Comparison of ENCODE assay signal across 20 cellular contexts in the genomic region with DNA sequence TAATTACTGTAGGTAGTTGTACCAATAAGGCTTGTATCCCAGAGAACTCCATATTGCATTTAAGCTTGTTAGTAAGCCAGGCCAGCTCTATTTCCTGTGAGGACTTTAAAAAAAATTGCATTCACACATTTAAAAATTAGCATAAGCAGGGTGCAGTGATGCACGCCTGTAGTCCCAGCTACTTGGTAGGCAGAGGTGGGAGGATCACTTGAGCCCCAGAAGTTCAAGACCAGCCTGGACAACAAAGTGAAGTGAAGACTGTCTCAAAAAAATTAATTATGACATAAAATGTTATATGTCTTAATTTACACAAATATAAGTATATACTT.
"Had no signal": no experiment of that assay in that cellular context is flagged by ENCODE, and none has a peak within 500 bp of the region (broad histone marks: within the 10 kb centered on the region; RNA-seq: fewer than 3 reads in every experiment).

No MANE protein-coding gene starts in this region.

- H3K9me3 Mint-ChIP-seq: stimulated activated naive CD8-positive, alpha-beta T cell treated with anti-CD3 and anti-CD28 coated beads, Interleukin-15, Interleukin-2, amounts not matched to agents 100 ng/mL and 50 ng/mL, for 24 hours had no signal

- H3K4me1 ChIP-seq: body of pancreas, right atrium auricular region, upper lobe of left lung had no signal

- H3K27me3 Mint-ChIP-seq: activated naive CD8-positive, alpha-beta T cell treated with anti-CD3 and anti-CD28 coated beads for 36 hours; dendritic cell treated with granulocyte-macrophage colony-stimulating factor and Interleukin-4, amounts not matched to agents 40 ng/mL and 50 ng/mL, for 4 days; stimulated activated naive CD8-positive, alpha-beta T cell treated with anti-CD3 and anti-CD28 coated beads, Interleukin-15, Interleukin-2, amounts not matched to agents 100 ng/mL and 50 ng/mL, for 24 hours had no signal

- H3K4me3 ChIP-seq: body of pancreas, right atrium auricular region, skin epidermis, suprapubic skin, upper lobe of left lung had no signal

- H3K27me3 ChIP-seq: body of pancreas, right atrium auricular region, suprapubic skin, upper lobe of left lung had no signal

- ATAC-seq: activated CD8-positive, alpha-beta T cell treated with anti-CD3 and anti-CD28 coated beads, Interleukin-2, amount 10 ng/mL, durations not matched to agents 7 days and 5 days; body of pancreas had no signal

- H3K27ac ChIP-seq: body of pancreas, right atrium auricular region, upper lobe of left lung had no signal

- DNase-seq: activated CD4-positive, alpha-beta T cell treated with anti-CD3 and anti-CD28 coated beads for 48 hours; activated CD8-positive, alpha-beta memory T cell treated with anti-CD3 and anti-CD28 coated beads, Interleukin-2, amount 50 U/mL, for 4 hours; activated CD8-positive, alpha-beta T cell treated with anti-CD3 and anti-CD28 coated beads, Interleukin-2, amount 10 ng/mL, durations not matched to agents 7 days and 5 days; activated effector memory CD4-positive, alpha-beta T cell treated with anti-CD3 and anti-CD28 coated beads, Interleukin-2, amount 50 U/mL, for 16 hours; activated naive CD8-positive, alpha-beta T cell treated with anti-CD3 and anti-CD28 coated beads for 36 hours; activated T-cell treated with anti-CD3 and anti-CD28 coated beads, Interleukin-2, amount 50 U/mL, for 48 hours; amygdala; body of pancreas; head of caudate nucleus; mesendoderm; occipital lobe; stimulated activated CD4-positive, alpha-beta T cell treated with anti-CD3 and anti-CD28 coated beads, Interleukin-4, amount 100 ng/mL, for 24 hours; T-helper 2 cell; upper lobe of left lung had no signal

- H3K9me3 ChIP-seq: body of pancreas, right atrium auricular region, suprapubic skin, upper lobe of left lung had no signal

- H3K4me3 Mint-ChIP-seq: activated CD8-positive, alpha-beta T cell treated with anti-CD3 and anti-CD28 coated beads, Interleukin-2, amount 10 ng/mL, durations not matched to agents 7 days and 5 days; activated naive CD8-positive, alpha-beta T cell treated with anti-CD3 and anti-CD28 coated beads for 36 hours; dendritic cell treated with granulocyte-macrophage colony-stimulating factor and Interleukin-4, amounts not matched to agents 40 ng/mL and 50 ng/mL, for 4 days; nephron; stimulated activated naive CD8-positive, alpha-beta T cell treated with anti-CD3 and anti-CD28 coated beads, Interleukin-15, Interleukin-2, amounts not matched to agents 100 ng/mL and 50 ng/mL, for 24 hours had no signal

- H3K36me3 ChIP-seq: right atrium auricular region, suprapubic skin, upper lobe of left lung had no signal

- H3K27ac Mint-ChIP-seq: activated CD8-positive, alpha-beta T cell treated with anti-CD3 and anti-CD28 coated beads, Interleukin-2, amount 10 ng/mL, durations not matched to agents 7 days and 5 days; activated naive CD8-positive, alpha-beta T cell treated with anti-CD3 and anti-CD28 coated beads for 36 hours; dendritic cell treated with granulocyte-macrophage colony-stimulating factor and Interleukin-4, amounts not matched to agents 40 ng/mL and 50 ng/mL, for 4 days; stimulated activated naive CD8-positive, alpha-beta T cell treated with anti-CD3 and anti-CD28 coated beads, Interleukin-15, Interleukin-2, amounts not matched to agents 100 ng/mL and 50 ng/mL, for 24 hours had no signal
